17 cellular contexts compared by ENCODE assay signal in the genomic region with DNA sequence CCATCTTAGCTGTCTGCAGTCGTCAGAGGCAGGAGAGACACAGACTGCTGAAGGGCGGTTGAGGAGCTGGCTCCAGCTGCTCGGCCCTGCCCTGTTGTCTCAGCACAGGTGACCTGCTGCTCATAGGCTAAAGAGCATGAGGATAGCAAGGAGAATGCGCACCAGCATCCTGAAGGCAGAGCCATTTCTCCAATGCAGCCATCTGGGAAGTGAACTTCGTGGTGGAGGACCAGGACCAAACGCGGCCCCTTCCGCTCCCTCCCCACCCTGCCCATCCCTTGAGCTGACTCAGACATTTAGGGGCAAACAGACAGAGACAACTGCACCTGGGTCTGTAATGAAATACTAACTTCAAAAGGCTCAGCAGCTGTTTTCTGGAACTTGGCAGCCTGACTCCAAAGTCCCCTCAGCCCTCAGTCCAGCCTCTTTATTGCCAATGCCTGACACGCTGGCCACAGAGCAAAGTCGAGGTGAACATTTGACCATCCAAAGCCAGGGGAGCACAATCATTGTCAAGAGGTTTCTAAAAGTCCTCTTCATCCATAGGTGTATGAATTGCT. TPM values are rescaled to one million over a fixed set of nuclear protein-coding genes. Genes with fewer than 3 reads are reported as not detected.
DNase-seq lines count a peak whose midpoint lies in the region; TF ChIP-seq lines count a peak whose summit lies in the region.
"Had no signal": no experiment of that assay in that cellular context is flagged by ENCODE, and none has a peak within 500 bp of the region (broad histone marks: within the 10 kb centered on the region; RNA-seq: fewer than 3 reads in every experiment).

No MANE protein-coding gene starts in this region.

- no peak overlapping the region for H2BK120ac ChIP-seq in neuronal stem cell (ENCODE audit: low read depth, low read length)

- H3K4me3 Mint-ChIP-seq in endodermal cell, result no peak overlapping the region
- H3K4me3 Mint-ChIP-seq: CD4-positive, alpha-beta T cell; GM23338 had no signal

- H3K27me3 ChIP-seq in endodermal cell (ENCODE audit: control insufficient read depth, insufficient read depth, low read length, poor library complexity, severe bottlenecking), result peaks cover 30% of the 10 kb centered on the region
- H3K27me3 ChIP-seq in neuronal stem cell (ENCODE audit: control insufficient read depth in 3 of 3, insufficient read depth in 3 of 3, low read depth in 1 of 3, low read length in 3 of 3), result no peaks in the 10 kb centered on the region
- H3K27me3 ChIP-seq in testis, result no peaks in the 10 kb centered on the region

- H3K36me3 Mint-ChIP-seq in endodermal cell (ENCODE audit: low read depth), result no peaks in the 10 kb centered on the region

- peaks cover 79% of the 10 kb centered on the region for H3K27me3 Mint-ChIP-seq in endodermal cell (ENCODE audit: insufficient read depth)

- no peak for TF ChIP-seq CTCF in endodermal cell (conservative IDR thresholded peaks at IDR 0.05)
- no peak for TF ChIP-seq CTCF in testis (IDR thresholded peaks at IDR 0.05)

- no peak overlapping the region for H3K4ac ChIP-seq in neuronal stem cell (ENCODE audit: low read length)

- 85 to 93% methylated on average over 9 to 10 of the region's 10 CpGs for WGBS in endodermal cell (ENCODE audit: insufficient coverage in 1 of 2, insufficient read length in 1 of 2), 2 experiments
- no CpG with 5 or more reads among the region's 10 CpGs for WGBS in neuronal stem cell (ENCODE audit: extremely low coverage in 2 of 2, insufficient read length in 2 of 2, insufficient replicate concordance in 1 of 2), 2 donors
- WGBS in testis, 2 donors, result 80 to 83% methylated on average over 1 to 10 of the region's 10 CpGs

- H3K36me3 ChIP-seq in endodermal cell (ENCODE audit: control insufficient read depth, insufficient read depth, low read length), result no peaks in the 10 kb centered on the region
- H3K36me3 ChIP-seq in neuronal stem cell (replicated peaks in 1 of 2; ENCODE audit: control insufficient read depth in 2 of 2, insufficient read depth in 2 of 2, low read length in 2 of 2), result no peaks in the 10 kb centered on the region
- H3K36me3 ChIP-seq in testis (ENCODE audit: low read depth, missing control alignments), result no peaks in the 10 kb centered on the region

- no peak overlapping the region for H4K8ac ChIP-seq in neuronal stem cell (ENCODE audit: low read depth, low read length)

- H3K27ac ChIP-seq in endodermal cell (ENCODE audit: low read depth, low read length) (no peak overlapping the region), neuronal stem cell (replicated peaks; ENCODE audit: low read length) (no peak overlapping the region), testis (no peak overlapping the region)
- H3K27ac ChIP-seq: 22Rv1, A549, C4-2B had no signal

- H3K27ac Mint-ChIP-seq in endodermal cell, result no peak overlapping the region
- H3K27ac Mint-ChIP-seq: CD4-positive, alpha-beta T cell; GM23338 had no signal

- peaks cover 9% of the 10 kb centered on the region for H3K9me3 Mint-ChIP-seq in endodermal cell

- no peak overlapping the region for H3K14ac ChIP-seq in neuronal stem cell (ENCODE audit: low read length)

- H3K4me1 ChIP-seq in endodermal cell (ENCODE audit: control insufficient read depth, insufficient read depth, low read length) (no peaks in the 10 kb centered on the region), neuronal stem cell (ENCODE audit: control insufficient read depth in 2 of 2, insufficient read depth in 1 of 2, low read depth in 1 of 2, low read length in 2 of 2) (no peaks in the 10 kb centered on the region), testis (no peaks in the 10 kb centered on the region)
- H3K4me1 ChIP-seq: A549, Caco-2 had no signal

- H4K91ac ChIP-seq in neuronal stem cell (ENCODE audit: low read depth, low read length, poor library complexity), result peak overlapping the region; percentile 16

- intact Hi-C loops in testis (cut with DNase I; ENCODE audit: low total_unique reads), result no loop called here

- DNase-seq in NCI-H510A treated with DMSO at 0.1 percent for 48 hours (lab: John Stamatoyannopoulos, UW) (peak; percentile 39), NCI-H510A (lab: John Stamatoyannopoulos, UW) (no peak), endodermal cell (peak; percentile 45), neuronal stem cell (ENCODE audit: low spot score) (no peak), superior temporal gyrus (ENCODE audit: extremely low spot score) (no peak), testis (no peak), activated gamma-delta T cell treated with Interleukin-2 at 50 U/mL for 16 hours (no peak)
- DNase-seq: AML-193; Caco-2; CD4-positive, alpha-beta T cell; HCEC 1CT had no signal

- H3K79me1 ChIP-seq in neuronal stem cell (ENCODE audit: low read depth, low read length), result no peaks in the 10 kb centered on the region

- no peak overlapping the region for H3K4me2 ChIP-seq in neuronal stem cell (ENCODE audit: insufficient read depth, low read length, poor library complexity, severe bottlenecking)
- H3K4me2 ChIP-seq: A549, GM23338 had no signal

- H3K9ac ChIP-seq in endodermal cell (ENCODE audit: extremely low read depth, low read length, poor library complexity, severe bottlenecking) (no peak overlapping the region), neuronal stem cell (ENCODE audit: low read depth, low read length, poor library complexity) (peak overlapping the region; percentile 52)

- H2AFZ ChIP-seq in neuronal stem cell (ENCODE audit: low read length), result no peak overlapping the region
- H2AFZ ChIP-seq: GM23338 had no signal

- no peaks in the 10 kb centered on the region for H3K4me1 Mint-ChIP-seq in endodermal cell
- H3K4me1 Mint-ChIP-seq: GM23338 had no signal

- H3K4me3 ChIP-seq in endodermal cell (ENCODE audit: low read length), result no peak overlapping the region
- no peak overlapping the region for H3K4me3 ChIP-seq in neuronal stem cell (ENCODE audit: low read length in 2 of 2)
- no peak overlapping the region for H3K4me3 ChIP-seq in testis
- H3K4me3 ChIP-seq: A549, GM23338 had no signal

- no peak overlapping the region for H2BK15ac ChIP-seq in neuronal stem cell (ENCODE audit: low read length)

- H2BK5ac ChIP-seq in neuronal stem cell (ENCODE audit: low read length), result no peak overlapping the region

- no peak for TF ChIP-seq POLR2A in testis (IDR thresholded peaks at IDR 0.05)

- H2AK5ac ChIP-seq in neuronal stem cell (ENCODE audit: low read depth, low read length), result no peak overlapping the region

- H2BK12ac ChIP-seq in neuronal stem cell (ENCODE audit: low read length), result no peak overlapping the region

- H3K18ac ChIP-seq in neuronal stem cell (ENCODE audit: low read length), result peak overlapping the region; percentile 13

- H3K9me3 ChIP-seq in endodermal cell (ENCODE audit: control insufficient read depth, low read length) (no peaks in the 10 kb centered on the region), neuronal stem cell (replicated peaks in 1 of 2; ENCODE audit: control insufficient read depth in 2 of 2, insufficient read depth in 1 of 2, low read depth in 1 of 2, low read length in 2 of 2) (no peaks in the 10 kb centered on the region), testis (no peaks in the 10 kb centered on the region)
- H3K9me3 ChIP-seq: A549, Caco-2 had no signal

- H3K23ac ChIP-seq in neuronal stem cell (ENCODE audit: low read depth, low read length, poor library complexity), result no peak overlapping the region

RNA-seq across cellular contexts. Expression of a gene that starts 22.3 kb away (rescaled TPM):
- under 1 TPM in 1 of 2 donors, not detected in 1; 0.18 TPM for total RNA-seq in endodermal cell
- polyA plus RNA-seq in endodermal cell (2013, experiment 1 of 2), result 80.9 TPM
- polyA plus RNA-seq in endodermal cell (2013, experiment 2 of 2), result 59.6 TPM
- 0.38 TPM for polyA plus RNA-seq in neuronal stem cell (2013, experiment 1 of 2)
- polyA plus RNA-seq in neuronal stem cell (2013, experiment 2 of 2), result 0.36 TPM
- total RNA-seq in testis, result under 1 TPM; 0.62 to 0.79 TPM
- polyA plus RNA-seq in testis (ENCODE audit: insufficient read depth, low read depth, low replicate concordance), result 0.90 TPM
- total RNA-seq: CD4-positive, alpha-beta T cell; HT-29 had no signal
- polyA plus RNA-seq: A549, BJ had no signal

Comparison
In these comparisons a context has a peak if more than half of its experiments do, and no peak if none do; other contexts are left out.
1. DNase-seq: peak in NCI-H510A treated with DMSO at 0.1 percent for 48 hours (single experiment) and endodermal cell (single experiment); none in NCI-H510A (single experiment), neuronal stem cell (single experiment), superior temporal gyrus (single experiment), testis (single experiment) and activated gamma-delta T cell treated with Interleukin-2 at 50 U/mL for 16 hours (single experiment).